ENCODE assay signal across 8 cellular contexts in the genomic region with DNA sequence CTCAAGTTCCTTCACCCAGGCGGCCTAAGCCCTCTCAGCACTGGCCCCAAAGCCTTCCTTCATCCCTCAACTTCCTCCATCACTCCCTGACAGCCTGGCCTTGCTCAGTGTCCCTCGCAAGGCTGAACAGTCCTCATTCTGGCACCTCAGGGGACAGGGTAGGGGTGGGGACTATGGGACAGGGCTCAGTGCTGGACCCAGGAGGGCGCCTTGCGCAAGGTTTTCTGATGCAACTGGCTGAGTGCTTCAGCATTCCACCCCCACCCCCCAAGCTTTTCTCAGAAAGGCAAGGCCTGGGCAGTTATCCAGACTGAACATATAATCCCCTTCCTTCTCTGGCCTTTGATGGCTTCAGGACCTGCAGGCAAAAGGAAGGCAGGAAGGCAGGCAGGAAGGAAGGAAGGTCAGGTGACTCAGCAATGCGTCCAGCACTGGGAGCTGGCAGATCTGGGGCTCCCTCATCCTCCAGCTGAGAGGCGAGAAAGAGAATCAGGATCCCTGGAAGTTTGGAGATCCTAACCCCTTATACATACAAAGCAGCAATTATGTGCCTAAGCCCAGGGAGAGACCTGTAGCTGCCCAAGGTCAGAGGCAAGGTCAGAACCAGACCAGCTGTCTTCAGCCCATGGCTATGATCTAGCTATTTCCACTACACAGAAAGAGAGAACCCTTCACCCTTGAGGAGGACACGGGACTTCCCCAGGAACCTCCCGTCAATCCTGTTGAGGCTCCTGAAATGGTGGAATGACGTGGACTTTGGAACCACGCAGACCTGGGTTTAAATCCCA. TPM values are rescaled to one million over a fixed set of nuclear protein-coding genes. Genes with fewer than 3 reads are reported as not detected.
DNase-seq lines count a peak whose midpoint lies in the region; ATAC-seq and TF ChIP-seq lines count a peak whose summit lies in the region.

No MANE protein-coding gene starts in this region.

- H2AFZ ChIP-seq in ACC112 (ENCODE audit: low read length, unreplicated experiment): no peak overlapping the region

- intact Hi-C loops in left ventricle myocardium superior (cut with micrococcal nuclease): no loop called here

- H3K79me2 ChIP-seq in ACC112 (ENCODE audit: control insufficient read depth, insufficient read depth, low read length, unreplicated experiment): no peaks in the 10 kb centered on the region

- H3K4me3 ChIP-seq in ACC112 (ENCODE audit: low read depth, low read length) (no peak overlapping the region), tibial nerve (no peak overlapping the region)

- H3K4me1 ChIP-seq in ACC112 (ENCODE audit: control insufficient read depth, insufficient read depth, low read length, unreplicated experiment) (peaks cover 33% of the 10 kb centered on the region), tibial nerve (peaks cover 0 to 3% (median 0%) of the 10 kb centered on the region in 4 donors)

- H3K27me3 ChIP-seq in ACC112 (ENCODE audit: insufficient read depth, low read length): no peaks in the 10 kb centered on the region
- H3K27me3 ChIP-seq in tibial nerve: no peaks in the 10 kb centered on the region

- TF ChIP-seq POLR2A in tibial nerve (IDR thresholded peaks at IDR 0.05): no peak

- 69 to 84% methylated on average over 10 of the region's 10 CpGs for WGBS in tibial nerve, 2 donors

- peak; percentile 70 for DNase-seq in HK-2 (ENCODE audit: unreplicated experiment)
- peak; percentile 86 for DNase-seq in UCSD-AML1 (lab: John Stamatoyannopoulos, UW; ENCODE audit: unreplicated experiment)
- DNase-seq in left ventricle myocardium superior: peak; percentile 51
- DNase-seq in tibial nerve (ENCODE audit: low spot score in 2 of 2): peak; percentile 37 to 52
- DNase-seq in activated gamma-delta T cell (lab: John Stamatoyannopoulos, UW): no peak
- no peak for DNase-seq in NCI-H526 treated with DMSO at 0.1 percent for 48 hours (lab: John Stamatoyannopoulos, UW)
- no peak for DNase-seq in activated CD4-positive, alpha-beta T cell treated with anti-CD3 and anti-CD28 coated beads for 4 hours

- H3K9me3 ChIP-seq in tibial nerve: no peaks in the 10 kb centered on the region

- no peak for TF ChIP-seq EP300 in tibial nerve (IDR thresholded peaks at IDR 0.05)

- H3K27ac ChIP-seq in ACC112 (ENCODE audit: low read depth, low read length) (peak overlapping the region; percentile 85), tibial nerve (peak overlapping the region in 2 of 4 donors; percentile 6 to 34)

- ATAC-seq in left ventricle myocardium superior: peak; percentile 64

- TF ChIP-seq CTCF in tibial nerve (IDR thresholded peaks at IDR 0.05): no peak

- H3K36me3 ChIP-seq in ACC112 (ENCODE audit: insufficient read depth, low read length): no peaks in the 10 kb centered on the region
- no peaks in the 10 kb centered on the region for H3K36me3 ChIP-seq in tibial nerve

RNA-seq across cellular contexts. Expression of a gene that starts 8.6 kb away (rescaled TPM):
- total RNA-seq in left ventricle myocardium superior (0.40 TPM), tibial nerve (10 to 100 TPM in 1 of 4 donors, 1 to 10 TPM in 3; 4.5 to 10.5 (median 5.9) TPM)

RNA-seq across cellular contexts. Expression of a gene that starts 25.0 kb away (rescaled TPM):
- total RNA-seq in left ventricle myocardium superior (17.4 TPM), tibial nerve (10 to 100 TPM; 20.6 to 34.1 (median 26.2) TPM)

RNA-seq across cellular contexts. Expression of a gene that starts 36.1 kb away (rescaled TPM):
- total RNA-seq in left ventricle myocardium superior (44.8 TPM), tibial nerve (100 to 1,000 TPM in 3 of 4 donors, 10 to 100 TPM in 1; 93.5 to 149 (median 118) TPM)

RNA-seq across cellular contexts. Expression of a gene that starts 46.6 kb away (rescaled TPM):
- total RNA-seq in left ventricle myocardium superior (18.3 TPM), tibial nerve (1 to 10 TPM; 4.6 to 9.8 (median 8.6) TPM)

Comparison
In these comparisons a context has a peak if more than half of its experiments do, and no peak if none do; other contexts are left out.
1. DNase-seq: peak in HK-2 (single experiment), UCSD-AML1 (single experiment), left ventricle myocardium superior (single experiment) and tibial nerve (2 of 2); none in activated gamma-delta T cell (single experiment), NCI-H526 treated with DMSO at 0.1 percent for 48 hours (single experiment) and activated CD4-positive, alpha-beta T cell treated with anti-CD3 and anti-CD28 coated beads for 4 hours (0 of 2).